ENCODE assay signal across 1 cellular context in genomic region chr21:38662224-38662568, GRCh38.
TF ChIP-seq lines count a peak whose summit lies in the region.

No MANE protein-coding gene starts in this region.

TF ChIP-seq in GM23338, 12 proteins besides CTCF, POLR2A, EP300 and RAD21 (continued from another document):
- no peak for TF ChIP-seq REST (IDR thresholded peaks at IDR 0.05; ENCODE audit: unreplicated experiment)
- no peak for TF ChIP-seq EZH2phosphoT487 (IDR thresholded peaks at IDR 0.05; ENCODE audit: unreplicated experiment)
- no peak for TF ChIP-seq ETS1 (IDR thresholded peaks at IDR 0.05)
- TF ChIP-seq STAT1 (IDR thresholded peaks at IDR 0.05; ENCODE audit: unreplicated experiment): no peak
- no peak for TF ChIP-seq JUNB (IDR thresholded peaks at IDR 0.05; ENCODE audit: unreplicated experiment)
- TF ChIP-seq NANOG (IDR thresholded peaks at IDR 0.05; ENCODE audit: borderline replicate concordance): no peak
- TF ChIP-seq ZNF331 (CRISPR knock-in tag; IDR thresholded peaks at IDR 0.05; ENCODE audit: low read depth): no peak
- TF ChIP-seq EZH2 (IDR thresholded peaks at IDR 0.05; ENCODE audit: low read depth, unreplicated experiment): no peak
